ENCODE assay signal across 16 cellular contexts in genomic region chr5:123811771-123812170, GRCh38.
"Had no signal": no experiment of that assay in that cellular context is flagged by ENCODE, and none has a peak within 500 bp of the region (broad histone marks: within the 10 kb centered on the region; RNA-seq: fewer than 3 reads in every experiment).

No MANE protein-coding gene starts in this region.

- H3K36me3 Mint-ChIP-seq: mesothelial cell of epicardium; stimulated activated naive B cell treated with anti-CD40 and anti-IgM and Interleukin-4, amounts not matched to agents 10 μg/mL and 1 μg/mL and 100 μg/mL, for 72 hours had no signal

- H3K36me3 ChIP-seq: heart right ventricle, pancreas, tibial artery, uterus had no signal

- H3K9me3 ChIP-seq: heart right ventricle, pancreas, tibial artery, uterus had no signal

- H3K9me3 Mint-ChIP-seq: dendritic cell treated with granulocyte-macrophage colony-stimulating factor and Interleukin-4, amounts not matched to agents 40 ng/mL and 50 ng/mL, for 4 days; mesothelial cell of epicardium; stimulated activated naive B cell treated with anti-CD40 and anti-IgM and Interleukin-4, amounts not matched to agents 10 μg/mL and 1 μg/mL and 100 μg/mL, for 72 hours; T-helper 2 cell treated with Interferon-gamma antibody and Interleukin-4, amounts not matched to agents 5 μg/mL and 100 μg/mL, for 36 hours had no signal

- H3K27me3 ChIP-seq: heart right ventricle, pancreas, tibial artery, uterus had no signal

- H3K27ac ChIP-seq: heart right ventricle, pancreas, tibial artery, uterus had no signal

- H3K27me3 Mint-ChIP-seq: activated T-helper 17 cell treated with anti-CD3 and anti-CD28 coated beads, Interleukin-2, amount 50 U/mL, for 72 hours; dendritic cell treated with granulocyte-macrophage colony-stimulating factor and Interleukin-4, amounts not matched to agents 40 ng/mL and 50 ng/mL, for 4 days had no signal

- H3K4me3 Mint-ChIP-seq: activated T-helper 17 cell treated with anti-CD3 and anti-CD28 coated beads, Interleukin-2, amount 50 U/mL, for 72 hours; dendritic cell treated with granulocyte-macrophage colony-stimulating factor and Interleukin-4, amounts not matched to agents 40 ng/mL and 50 ng/mL, for 4 days; mesothelial cell of epicardium; stimulated activated naive B cell treated with anti-CD40 and anti-IgM and Interleukin-4, amounts not matched to agents 10 μg/mL and 1 μg/mL and 100 μg/mL, for 72 hours; T-helper 2 cell treated with Interferon-gamma antibody and Interleukin-4, amounts not matched to agents 5 μg/mL and 100 μg/mL, for 36 hours had no signal

- H3K27ac Mint-ChIP-seq: activated T-helper 17 cell treated with anti-CD3 and anti-CD28 coated beads, Interleukin-2, amount 50 U/mL, for 72 hours; dendritic cell treated with granulocyte-macrophage colony-stimulating factor and Interleukin-4, amounts not matched to agents 40 ng/mL and 50 ng/mL, for 4 days; mesothelial cell of epicardium; stimulated activated naive B cell treated with anti-CD40 and anti-IgM and Interleukin-4, amounts not matched to agents 10 μg/mL and 1 μg/mL and 100 μg/mL, for 72 hours; T-helper 2 cell treated with Interferon-gamma antibody and Interleukin-4, amounts not matched to agents 5 μg/mL and 100 μg/mL, for 36 hours had no signal

- ATAC-seq: activated CD4-positive, CD25-positive, alpha-beta regulatory T cell treated with anti-CD3 and anti-CD28 coated beads, Interleukin-2, amount 50 U/mL, for 24 hours; activated T-helper 17 cell treated with anti-CD3 and anti-CD28 coated beads, Interleukin-2, amount 50 U/mL, for 72 hours; heart right ventricle; left colon; pancreas; stimulated activated naive B cell treated with anti-CD40 and anti-IgM and Interleukin-4, amounts not matched to agents 10 μg/mL and 1 μg/mL and 100 μg/mL, for 72 hours had no signal

- DNase-seq: activated CD4-positive, alpha-beta T cell treated with anti-CD3 and anti-CD28 coated beads, Interleukin-2, amount 50 U/mL, for 48 hours; activated naive CD4-positive, alpha-beta T cell treated with Interleukin-2 at 50 U/mL for 16 hours; effector memory CD4-positive, alpha-beta T cell; heart right ventricle; left colon; pancreas; stimulated activated CD4-positive, alpha-beta T cell treated with anti-CD3 and anti-CD28 coated beads, Interleukin-2, amount 100 ng/mL, for 48 hours; stimulated activated naive B cell treated with anti-CD40 and anti-IgM and Interleukin-4, amounts not matched to agents 10 μg/mL and 1 μg/mL and 100 μg/mL, for 72 hours; tibial artery; uterus had no signal

- H3K4me3 ChIP-seq: heart right ventricle, lung, pancreas, tibial artery, uterus had no signal

- H3K4me1 ChIP-seq: tibial artery, uterus had no signal

- H3K4me1 Mint-ChIP-seq: activated T-helper 17 cell treated with anti-CD3 and anti-CD28 coated beads, Interleukin-2, amount 50 U/mL, for 72 hours had no signal
